In genomic region chr10:29517352-29517923, GRCh38 we compare ENCODE assay signal across 8 cellular contexts.
DNase-seq lines count a peak whose midpoint lies in the region; ATAC-seq and TF ChIP-seq lines count a peak whose summit lies in the region.

No MANE protein-coding gene starts in this region.

- in situ Hi-C loops in GM13976 (cut with MboI; ENCODE audit: low sequenced_read_pairs, unreplicated experiment): no loop called here

- DNase-seq in A673 (ENCODE audit: low spot score) (peak; percentile 73), GM13976 (ENCODE audit: low spot score) (peak; percentile 48), cardiac muscle cell (ENCODE audit: low read depth in 1 of 2, low spot score in 1 of 2) (peak; percentile 59), uterus (no peak), hippocampal formation (lab: John Stamatoyannopoulos, UW) (no peak)
- peak; percentile 31 for DNase-seq in stimulated activated CD8-positive, alpha-beta memory T cell treated with anti-CD3 and anti-CD28 coated beads, Interleukin-4, amount 100 ng/mL, for 48 hours

- H3K4me3 ChIP-seq in A673 (ENCODE audit: low read depth, low read length, poor library complexity, severe bottlenecking) (no peak overlapping the region), cardiac muscle cell (no peak overlapping the region), uterus (no peak overlapping the region)

- TF ChIP-seq CTCF in A673 (conservative IDR thresholded peaks at IDR 0.05; ENCODE audit: low read depth, low read length) (peak; percentile 86), GM13976 (IDR thresholded peaks at IDR 0.05; ENCODE audit: borderline replicate concordance, control extremely low read depth, extremely low read depth, insufficient read depth, missing control alignments) (no peak), cardiac muscle cell (IDR thresholded peaks at IDR 0.05; ENCODE audit: low read depth, low read length) (peak; percentile 72), uterus (IDR thresholded peaks at IDR 0.05) (peak in 1 of 4 experiments; percentile 32)

- POLR2A ChIA-PET in A673 (lab: Charles Lee; ENCODE audit: low non-redundant PET): no interaction called here

- peaks cover 9% of the 10 kb centered on the region for H3K4me1 ChIP-seq in A673 (ENCODE audit: insufficient read depth, low read length, poor library complexity, severe bottlenecking)
- peaks cover 8% of the 10 kb centered on the region for H3K4me1 ChIP-seq in cardiac muscle cell (ENCODE audit: low read depth)
- peaks cover 0 to under 1% of the 10 kb centered on the region in 2 donors for H3K4me1 ChIP-seq in uterus

- no TSS peak for BruUV-seq in A673 (replicated peaks; lab: Mats Ljungman, UMichigan)

- H3K9me3 ChIP-seq in A673 (ENCODE audit: low read depth, low read length, poor library complexity, severe bottlenecking) (no peaks in the 10 kb centered on the region), cardiac muscle cell (ENCODE audit: low read depth) (no peaks in the 10 kb centered on the region), uterus (no peaks in the 10 kb centered on the region)

- H3K36me3 ChIP-seq in A673 (ENCODE audit: insufficient read depth, low read length, poor library complexity, severe bottlenecking): no peaks in the 10 kb centered on the region
- H3K36me3 ChIP-seq in cardiac muscle cell: peaks cover 58% of the 10 kb centered on the region
- H3K36me3 ChIP-seq in uterus: no peaks in the 10 kb centered on the region

- TF ChIP-seq POLR2A in uterus (IDR thresholded peaks at IDR 0.05): no peak

- H3K27me3 ChIP-seq in A673 (replicated peaks; ENCODE audit: insufficient read depth, low read depth, low read length, poor library complexity): no peaks in the 10 kb centered on the region
- H3K27me3 ChIP-seq in cardiac muscle cell: no peaks in the 10 kb centered on the region
- H3K27me3 ChIP-seq in uterus: no peaks in the 10 kb centered on the region

- CTCF ChIA-PET in A673 (lab: Charles Lee): interaction anchor here (1.3 kb wide), 1 partner anchor 129 kb away, joined by 3 read pairs; no protein-coding TSS in a partner anchor

- intact Hi-C loops in A673 (cut with micrococcal nuclease; ENCODE audit: unreplicated experiment) (loop anchor here (5.0 to 10.0 kb wide), 2 partner anchors 75 to 217 kb away; no protein-coding TSS in a partner anchor), uterus (cut with DNase I; ENCODE audit: low total_unique reads) (no loop called here)

- no peak overlapping the region for H3K27ac ChIP-seq in A673 (ENCODE audit: low read depth, low read length, poor library complexity, severe bottlenecking)
- peak overlapping the region; percentile 74 for H3K27ac ChIP-seq in cardiac muscle cell
- H3K27ac ChIP-seq in uterus: peak overlapping the region in 1 of 2 donors; percentile 2

- ATAC-seq in SK-N-SH treated with all-trans-retinoic acid at 6 μM for 48 hours (peak; percentile 83), HG03039 (IDR thresholded peaks at IDR 0.05; ENCODE audit: unreplicated experiment) (no peak)

TF ChIP-seq in SK-N-SH treated with all-trans-retinoic acid at 6 μM for 48 hours, 23 proteins besides CTCF, POLR2A, EP300 and RAD21:
- TF ChIP-seq ZNF8 (CRISPR knock-in tag; IDR thresholded peaks at IDR 0.05): no peak
- TF ChIP-seq ZC3H10 (CRISPR knock-in tag; IDR thresholded peaks at IDR 0.05): no peak
TF ChIP-seq in SK-N-SH treated with all-trans-retinoic acid at 6 μM for 48 hours: peak in this region for 0.

Comparison
In these comparisons a context has a peak if more than half of its experiments do, and no peak if none do; other contexts are left out.
1. DNase-seq: peak in A673 (single experiment), GM13976 (single experiment), cardiac muscle cell (2 of 2) and stimulated activated CD8-positive, alpha-beta memory T cell treated with anti-CD3 and anti-CD28 coated beads, Interleukin-4, amount 100 ng/mL, for 48 hours (single experiment); none in uterus (0 of 2) and hippocampal formation (0 of 2).